Comparison of ENCODE assay signal across 1 cellular context in the genomic region with DNA sequence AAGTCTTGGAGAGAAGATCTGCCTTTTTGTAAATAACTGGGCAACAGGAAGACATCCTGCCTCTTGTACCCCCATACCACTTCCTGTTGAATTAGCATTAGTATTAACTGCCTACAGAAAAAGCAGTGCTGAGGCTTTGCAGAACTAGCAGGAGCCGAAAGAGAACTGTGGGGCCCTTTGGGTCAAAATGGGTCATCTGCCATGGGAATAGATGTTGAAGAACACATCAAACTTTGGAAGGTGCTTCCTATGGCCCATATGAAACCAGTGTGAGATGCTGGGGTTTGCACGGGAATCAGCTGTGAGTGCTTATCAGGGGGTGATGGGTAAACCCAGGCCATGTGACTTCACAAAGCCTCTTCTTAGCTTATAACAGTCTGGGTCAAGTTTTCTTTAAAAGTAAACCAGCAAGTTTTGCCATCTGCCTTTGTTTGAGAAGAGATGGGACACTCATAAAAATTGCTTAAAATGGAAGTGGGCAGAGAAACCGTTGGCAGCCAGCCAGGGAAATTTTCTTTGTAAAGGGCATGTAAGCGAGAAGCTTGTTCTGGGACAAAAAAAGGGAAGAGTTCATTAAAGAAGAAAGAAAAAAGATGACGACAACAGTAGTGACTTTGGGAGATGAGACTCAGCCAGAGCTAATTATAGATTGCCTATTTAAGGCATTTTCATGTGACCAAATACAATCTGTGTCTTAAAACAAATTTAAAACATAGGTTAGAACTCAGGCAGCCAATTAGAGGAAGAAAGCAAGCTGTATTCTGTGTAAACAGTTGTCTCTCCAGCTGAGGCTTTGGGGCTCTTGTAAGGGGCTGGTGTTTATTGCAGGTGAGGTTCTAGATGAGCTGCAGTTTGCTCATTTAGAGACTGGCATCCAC.
TF ChIP-seq lines count a peak whose summit lies in the region.

No MANE protein-coding gene starts in this region.

TF ChIP-seq in IMR-90, 13 proteins besides CTCF, POLR2A, EP300 and RAD21 (continued from another document):
- TF ChIP-seq, protein P1, sequence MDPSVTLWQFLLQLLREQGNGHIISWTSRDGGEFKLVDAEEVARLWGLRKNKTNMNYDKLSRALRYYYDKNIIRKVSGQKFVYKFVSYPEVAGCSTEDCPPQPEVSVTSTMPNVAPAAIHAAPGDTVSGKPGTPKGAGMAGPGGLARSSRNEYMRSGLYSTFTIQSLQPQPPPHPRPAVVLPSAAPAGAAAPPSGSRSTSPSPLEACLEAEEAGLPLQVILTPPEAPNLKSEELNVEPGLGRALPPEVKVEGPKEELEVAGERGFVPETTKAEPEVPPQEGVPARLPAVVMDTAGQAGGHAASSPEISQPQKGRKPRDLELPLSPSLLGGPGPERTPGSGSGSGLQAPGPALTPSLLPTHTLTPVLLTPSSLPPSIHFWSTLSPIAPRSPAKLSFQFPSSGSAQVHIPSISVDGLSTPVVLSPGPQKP (IDR thresholded peaks at IDR 0.05; ENCODE audit: borderline replicate concordance, low read depth, low read length) = no peak
- no peak for TF ChIP-seq CHD1 (IDR thresholded peaks at IDR 0.05; ENCODE audit: low read depth, low read length)
TF ChIP-seq in IMR-90: peak in this region for 1.
